2 cellular contexts compared by ENCODE assay signal in genomic region chr17:45951941-45952340, GRCh38.
TF ChIP-seq lines count a peak whose summit lies in the region.

No MANE protein-coding gene starts in this region.

TF ChIP-seq in GM23338, 12 proteins besides CTCF, POLR2A, EP300 and RAD21:
- TF ChIP-seq REST (IDR thresholded peaks at IDR 0.05; ENCODE audit: unreplicated experiment): no peak
- TF ChIP-seq ZNF331 (CRISPR knock-in tag; IDR thresholded peaks at IDR 0.05; ENCODE audit: low read depth): no peak
- TF ChIP-seq CREB1 (CRISPR knock-in tag; IDR thresholded peaks at IDR 0.05; ENCODE audit: low read depth): no peak
- TF ChIP-seq STAT1 (IDR thresholded peaks at IDR 0.05; ENCODE audit: unreplicated experiment): no peak
- TF ChIP-seq EZH2phosphoT487 (IDR thresholded peaks at IDR 0.05; ENCODE audit: unreplicated experiment): no peak
- no peak for TF ChIP-seq ETS1 (IDR thresholded peaks at IDR 0.05)
- TF ChIP-seq JUNB (IDR thresholded peaks at IDR 0.05; ENCODE audit: unreplicated experiment): no peak
- no peak for TF ChIP-seq ZNF462 (CRISPR knock-in tag; IDR thresholded peaks at IDR 0.05)
- no peak for TF ChIP-seq NANOG (IDR thresholded peaks at IDR 0.05; ENCODE audit: borderline replicate concordance)
- no peak for TF ChIP-seq ZNF114 (CRISPR knock-in tag; IDR thresholded peaks at IDR 0.05)
- TF ChIP-seq POLR2AphosphoS5 (IDR thresholded peaks at IDR 0.05; ENCODE audit: low read depth): no peak
- no peak for TF ChIP-seq EZH2 (IDR thresholded peaks at IDR 0.05; ENCODE audit: low read depth, unreplicated experiment)
TF ChIP-seq in GM23338: peak in this region for 0.

TF ChIP-seq in endothelial cell of umbilical vein, 7 proteins besides CTCF, POLR2A, EP300 and RAD21 (continued from another document):
- no peak for TF ChIP-seq GATA2 (IDR thresholded peaks at IDR 0.05; ENCODE audit: insufficient read depth, insufficient read length, low read depth, low read length)
